Comparison of ENCODE assay signal across 8 cellular contexts in genomic region chr12:47809518-47809917, GRCh38. TPM values are rescaled to one million over a fixed set of nuclear protein-coding genes. Genes with fewer than 3 reads are reported as not detected.
DNase-seq lines count a peak whose midpoint lies in the region; ATAC-seq and TF ChIP-seq lines count a peak whose summit lies in the region.
"Not testable (repeated sequence)": the region's sequence is repeated elsewhere in the genome, so short reads cannot be mapped to it uniquely, and the experiment has no call there.

No MANE protein-coding gene starts in this region.

- peaks cover 13% of the 10 kb centered on the region for H3K79me1 ChIP-seq in trophoblast cell (ENCODE audit: low read length)

- H3K18ac ChIP-seq in trophoblast cell (ENCODE audit: low read length) = not testable (repeated sequence)

- H3K4me3 Mint-ChIP-seq in activated B cell treated with CpG ODN at 0.5 μM for 24 hours; dendritic cell treated with granulocyte-macrophage colony-stimulating factor and Interleukin-4, amounts not matched to agents 40 ng/mL and 50 ng/mL, for 4 days: not testable (repeated sequence)
- peak overlapping the region; percentile 39 for H3K4me3 Mint-ChIP-seq in activated naive CD4-positive, alpha-beta T cell treated with anti-CD3 and anti-CD28 coated beads, Interleukin-2, amount 50 U/mL, for 24 hours
- peak overlapping the region; percentile 30 to 89 (median 66) for H3K4me3 Mint-ChIP-seq in immature natural killer cell

- H3K4me3 ChIP-seq in BLaER1 treated with 17β-estradiol and CSF1 and Interleukin-3, amounts not matched to agents 10 nM and 100 nM = peak overlapping the region in 4 of 10 experiments; percentile 39 to 85 (median 49); a peak in 3 of 20 replicates
- H3K4me3 ChIP-seq in Karpas-422 (ENCODE audit: low read length) = 0 out of 2 replicates have a peak overlapping the region, but pooled peaks have one; percentile 75
- H3K4me3 ChIP-seq in trophoblast cell (ENCODE audit: low read depth, low read length); thoracic aorta: not testable (repeated sequence)

- H3K79me2 ChIP-seq in Karpas-422 (ENCODE audit: low read length) (peaks cover 94% of the 10 kb centered on the region), trophoblast cell (ENCODE audit: control insufficient read depth, insufficient read depth, low read length, poor library complexity) (peaks cover 48% of the 10 kb centered on the region)

- H4K12ac ChIP-seq in trophoblast cell (ENCODE audit: low read depth, low read length) = not testable (repeated sequence)

- DNase-seq in Karpas-422; activated B cell treated with CpG ODN at 0.5 μM for 24 hours; immature natural killer cell; trophoblast cell; thoracic aorta (ENCODE audit: low spot score): not testable (repeated sequence)

- not testable (repeated sequence) for H4K8ac ChIP-seq in trophoblast cell (ENCODE audit: low read depth, low read length)

- intact Hi-C loops in activated B cell treated with CpG ODN at 0.5 μM for 24 hours (cut with micrococcal nuclease) = loop anchor here (1.0 kb wide), 1 partner anchor 8 kb away; no protein-coding TSS in a partner anchor
- intact Hi-C loops in dendritic cell treated with granulocyte-macrophage colony-stimulating factor and Interleukin-4, amounts not matched to agents 40 ng/mL and 50 ng/mL, for 4 days (cut with micrococcal nuclease) = not testable (repeated sequence)

- H3K27me3 Mint-ChIP-seq in activated B cell treated with CpG ODN at 0.5 μM for 24 hours; activated naive CD4-positive, alpha-beta T cell treated with anti-CD3 and anti-CD28 coated beads, Interleukin-2, amount 50 U/mL, for 24 hours; dendritic cell treated with granulocyte-macrophage colony-stimulating factor and Interleukin-4, amounts not matched to agents 40 ng/mL and 50 ng/mL, for 4 days: not testable (repeated sequence)
- H3K27me3 Mint-ChIP-seq in immature natural killer cell (ENCODE audit: low read depth in 3 of 3) = peaks cover 7 to 17% (median 8%) of the 10 kb centered on the region in 3 donors

- H2AFZ ChIP-seq in Karpas-422 (ENCODE audit: low read length); trophoblast cell (ENCODE audit: insufficient read depth, low read length, poor library complexity): not testable (repeated sequence)

- ATAC-seq in activated B cell treated with CpG ODN at 0.5 μM for 24 hours (ENCODE audit: low read depth); thoracic aorta (ENCODE audit: insufficient number of reproducible peaks, low FRiP score, low read depth): not testable (repeated sequence)

- peak overlapping the region; percentile 84 to 98 (median 96) for H3K27ac ChIP-seq in BLaER1 treated with 17β-estradiol and CSF1 and Interleukin-3, amounts not matched to agents 10 nM and 100 nM
- H3K27ac ChIP-seq in Karpas-422 (ENCODE audit: low read length) (peak overlapping the region; percentile 98), thoracic aorta (peak overlapping the region; percentile 98 to 99)
- H3K27ac ChIP-seq in trophoblast cell (ENCODE audit: low read depth, low read length) = not testable (repeated sequence)

- peaks cover 0 to 32% (median 22%) of the 10 kb centered on the region in 11 experiments; a peak in 14 of 22 replicates for H3K36me3 ChIP-seq in BLaER1 treated with 17β-estradiol and CSF1 and Interleukin-3, amounts not matched to agents 10 nM and 100 nM
- not testable (repeated sequence) for H3K36me3 ChIP-seq in Karpas-422 (ENCODE audit: insufficient read depth, low read length); thoracic aorta
- peaks cover 15 to 20% of the 10 kb centered on the region in 2 experiments for H3K36me3 ChIP-seq in trophoblast cell (ENCODE audit: control insufficient read depth in 1 of 2, insufficient read depth in 2 of 2, low read length in 2 of 2)

- not testable (repeated sequence) for TF ChIP-seq CTCF in activated B cell treated with CpG ODN at 0.5 μM for 24 hours (IDR thresholded peaks at IDR 0.05); thoracic aorta (IDR thresholded peaks at IDR 0.05)

- H2BK5ac ChIP-seq in trophoblast cell (ENCODE audit: low read depth, low read length, poor library complexity) = not testable (repeated sequence)

- H3K27me3 ChIP-seq in BLaER1 treated with 17β-estradiol and CSF1 and Interleukin-3, amounts not matched to agents 10 nM and 100 nM; Karpas-422 (ENCODE audit: low read length); trophoblast cell (ENCODE audit: insufficient read depth, low read length); thoracic aorta (replicated peaks; ENCODE audit: insufficient read depth): not testable (repeated sequence)

- H3K4me1 Mint-ChIP-seq in activated B cell treated with CpG ODN at 0.5 μM for 24 hours (peaks cover 98% of the 10 kb centered on the region), immature natural killer cell (peaks cover 98 to 100% of the 10 kb centered on the region in 2 donors)
- peaks cover 94% of the 10 kb centered on the region for H3K4me1 Mint-ChIP-seq in activated naive CD4-positive, alpha-beta T cell treated with anti-CD3 and anti-CD28 coated beads, Interleukin-2, amount 50 U/mL, for 24 hours
- H3K4me1 Mint-ChIP-seq in dendritic cell treated with granulocyte-macrophage colony-stimulating factor and Interleukin-4, amounts not matched to agents 40 ng/mL and 50 ng/mL, for 4 days (ENCODE audit: low read depth) = peaks cover 97% of the 10 kb centered on the region

- H3K14ac ChIP-seq in trophoblast cell (ENCODE audit: low read length) = not testable (repeated sequence)

- peak overlapping the region; percentile 99 for H3K27ac Mint-ChIP-seq in activated B cell treated with CpG ODN at 0.5 μM for 24 hours
- peak overlapping the region; percentile 68 for H3K27ac Mint-ChIP-seq in activated naive CD4-positive, alpha-beta T cell treated with anti-CD3 and anti-CD28 coated beads, Interleukin-2, amount 50 U/mL, for 24 hours
- peak overlapping the region; percentile 92 for H3K27ac Mint-ChIP-seq in dendritic cell treated with granulocyte-macrophage colony-stimulating factor and Interleukin-4, amounts not matched to agents 40 ng/mL and 50 ng/mL, for 4 days
- peak overlapping the region in 5 of 6 donors; percentile 80 to 98 (median 96) for H3K27ac Mint-ChIP-seq in immature natural killer cell

- not testable (repeated sequence) for H2BK120ac ChIP-seq in trophoblast cell (ENCODE audit: insufficient read depth, low read length, poor library complexity)

- H3K9ac ChIP-seq in BLaER1 treated with 17β-estradiol and CSF1 and Interleukin-3, amounts not matched to agents 10 nM and 100 nM = peak overlapping the region; percentile 75 to 91 (median 80); a peak in 19 of 22 replicates
- peak overlapping the region; percentile 91 for H3K9ac ChIP-seq in Karpas-422 (ENCODE audit: low read length)
- H3K9ac ChIP-seq in trophoblast cell (ENCODE audit: low read length) = not testable (repeated sequence)

- H3K4ac ChIP-seq in trophoblast cell (ENCODE audit: low read depth, low read length) = peak overlapping the region; percentile 36

- H3K9me3 ChIP-seq in BLaER1 treated with 17β-estradiol and CSF1 and Interleukin-3, amounts not matched to agents 10 nM and 100 nM (replicated peaks in 1 of 11); Karpas-422 (ENCODE audit: low read length); trophoblast cell (ENCODE audit: insufficient read depth, low read depth, low read length); thoracic aorta: not testable (repeated sequence)

- WGBS in trophoblast cell (ENCODE audit: extremely low coverage, insufficient coverage, insufficient read length) = no CpG with 5 or more reads among the region's 9 CpGs

- H3K9me3 Mint-ChIP-seq in activated B cell treated with CpG ODN at 0.5 μM for 24 hours; activated naive CD4-positive, alpha-beta T cell treated with anti-CD3 and anti-CD28 coated beads, Interleukin-2, amount 50 U/mL, for 24 hours; dendritic cell treated with granulocyte-macrophage colony-stimulating factor and Interleukin-4, amounts not matched to agents 40 ng/mL and 50 ng/mL, for 4 days; immature natural killer cell: not testable (repeated sequence)

- peaks cover 97 to 98% (median 98%) of the 10 kb centered on the region in 10 experiments for H3K4me1 ChIP-seq in BLaER1 treated with 17β-estradiol and CSF1 and Interleukin-3, amounts not matched to agents 10 nM and 100 nM
- peaks cover 92% of the 10 kb centered on the region for H3K4me1 ChIP-seq in Karpas-422 (ENCODE audit: low read length)
- H3K4me1 ChIP-seq in trophoblast cell (ENCODE audit: control insufficient read depth in 1 of 2, insufficient read depth in 2 of 2, low read length in 2 of 2) = peaks cover 55 to 58% of the 10 kb centered on the region in 2 experiments
- peaks cover 77 to 98% of the 10 kb centered on the region in 2 donors for H3K4me1 ChIP-seq in thoracic aorta (ENCODE audit: control insufficient read depth in 1 of 2, low read depth in 2 of 2)

- H3K36me3 Mint-ChIP-seq in activated B cell treated with CpG ODN at 0.5 μM for 24 hours (ENCODE audit: low read depth) = peaks cover 15% of the 10 kb centered on the region
- not testable (repeated sequence) for H3K36me3 Mint-ChIP-seq in activated naive CD4-positive, alpha-beta T cell treated with anti-CD3 and anti-CD28 coated beads, Interleukin-2, amount 50 U/mL, for 24 hours; immature natural killer cell
- H3K36me3 Mint-ChIP-seq in dendritic cell treated with granulocyte-macrophage colony-stimulating factor and Interleukin-4, amounts not matched to agents 40 ng/mL and 50 ng/mL, for 4 days (ENCODE audit: low read depth) = peaks cover 18% of the 10 kb centered on the region

- not testable (repeated sequence) for H2BK12ac ChIP-seq in trophoblast cell (ENCODE audit: low read length)

- H4K20me1 ChIP-seq in BLaER1 treated with 17β-estradiol and CSF1 and Interleukin-3, amounts not matched to agents 10 nM and 100 nM = peaks cover 0 to 92% (median 78%) of the 10 kb centered on the region in 11 experiments; a peak in 19 of 22 replicates
- H4K20me1 ChIP-seq in Karpas-422 (ENCODE audit: insufficient read depth, low read depth, low read length) = not testable (repeated sequence)

- H3K23ac ChIP-seq in trophoblast cell (ENCODE audit: low read length) = not testable (repeated sequence)

- not testable (repeated sequence) for H4K91ac ChIP-seq in trophoblast cell (ENCODE audit: low read depth, low read length)

- not testable (repeated sequence) for H2AK5ac ChIP-seq in trophoblast cell (ENCODE audit: low read length)

- not testable (repeated sequence) for H3K9me2 ChIP-seq in Karpas-422 (replicated peaks; ENCODE audit: insufficient read depth, low read length)

- CTCF ChIA-PET in activated B cell treated with CpG ODN at 0.5 μM for 24 hours (lab: Charles Lee) = interaction anchor here (1.3 to 6.2 kb wide), 8 partner anchors 9 to 67 kb away, joined by 3 to 72 read pairs (median 15); partner anchors contain the start of gene HDAC7

- POLR2A ChIA-PET in activated B cell treated with CpG ODN at 0.5 μM for 24 hours (lab: Charles Lee) = interaction anchor here (1.4 to 19.6 kb wide), 3 partner anchors 10 to 30 kb away, joined by 3 to 573 read pairs (median 103); partner anchors contain the start of gene HDAC7

- H3K4me2 ChIP-seq in BLaER1 treated with 17β-estradiol and CSF1 and Interleukin-3, amounts not matched to agents 10 nM and 100 nM = peak overlapping the region; percentile 90 to 100 (median 99)
- H3K4me2 ChIP-seq in Karpas-422 (ENCODE audit: low read depth, low read length, poor library complexity, severe bottlenecking) = peak overlapping the region; percentile 89
- H3K4me2 ChIP-seq in trophoblast cell (ENCODE audit: low read length) = not testable (repeated sequence)

RNA-seq across cellular contexts. Expression of gene HDAC7, which starts 10.2 kb away (rescaled TPM):
- total RNA-seq in Karpas-422 (2014; rRNA removed; shearing (Covaris generic); ENCODE audit: low replicate concordance) = 36.2 and 54.8 TPM in 2 replicates
- total RNA-seq in activated B cell treated with CpG ODN at 0.5 μM for 24 hours = 103 and 126 TPM in 2 replicates
- 10 to 100 TPM in 2 of 3 donors, 1 to 10 TPM in 1; 5.9 to 29.1 (median 11.5) TPM for polyA plus RNA-seq in immature natural killer cell
- 47.8 and 51.3 TPM in 2 replicates for polyA plus RNA-seq in trophoblast cell (2013)
- total RNA-seq in thoracic aorta = 100 to 1,000 TPM in 1 of 2 donors, 10 to 100 TPM in 1; 77.8 to 112 TPM

RNA-seq across cellular contexts. Expression of gene SLC48A1, which starts 36.5 kb away (rescaled TPM):
- total RNA-seq in Karpas-422 (2014; rRNA removed; shearing (Covaris generic); ENCODE audit: low replicate concordance) = 21.5 and 21.9 TPM in 2 replicates
- total RNA-seq in activated B cell treated with CpG ODN at 0.5 μM for 24 hours (12.7 and 12.8 TPM in 2 replicates), thoracic aorta (100 to 1,000 TPM in 1 of 2 donors, 10 to 100 TPM in 1; 60.5 to 107 TPM)
- 1 to 10 TPM in 2 of 3 donors, under 1 TPM in 1; 0.54 to 5.6 (median 3.1) TPM for polyA plus RNA-seq in immature natural killer cell
- 4.7 and 4.8 TPM in 2 replicates for polyA plus RNA-seq in trophoblast cell (2013)

RNA-seq across cellular contexts. Expression of gene RAPGEF3, which starts 50.8 kb away (rescaled TPM):
- total RNA-seq in Karpas-422 (2014; rRNA removed; shearing (Covaris generic); ENCODE audit: low replicate concordance) = 4.4 and 11.9 TPM in 2 replicates
- total RNA-seq in activated B cell treated with CpG ODN at 0.5 μM for 24 hours (2.7 and 5.0 TPM in 2 replicates), thoracic aorta (10 to 100 TPM; 40.9 to 77.4 TPM)
- polyA plus RNA-seq in immature natural killer cell = under 1 TPM in 1 of 3 donors, not detected in 2; 0.25 TPM
- 0.68 and 0.78 TPM in 2 replicates for polyA plus RNA-seq in trophoblast cell (2013)
